8 cellular contexts compared by ENCODE assay signal in genomic region chr14:102140750-102141145, GRCh38. TPM values are rescaled to one million over a fixed set of nuclear protein-coding genes. Genes with fewer than 3 reads are reported as not detected.
DNase-seq lines count a peak whose midpoint lies in the region; ATAC-seq, FAIRE-seq and TF ChIP-seq lines count a peak whose summit lies in the region.

No MANE protein-coding gene starts in this region.

- TF ChIP-seq RAD21 in GM12878 (IDR thresholded peaks at IDR 0.05; ENCODE audit: insufficient read depth, low read depth, low read length): no peak
- no peak for TF ChIP-seq RAD21 in HepG2 (CRISPR knock-in tag; IDR thresholded peaks at IDR 0.05)

- H2AFZ ChIP-seq in GM12878 (ENCODE audit: control insufficient read depth, low read depth, low read length): no peak overlapping the region
- H2AFZ ChIP-seq in HepG2 (ENCODE audit: low read length): no peak overlapping the region

- DNase-seq in activated T-cell treated with anti-CD3 and anti-CD28 coated beads, Interleukin-2, amount 50 U/mL, for 24 hours: no peak
- no peak for DNase-seq in activated T-cell treated with anti-CD3 and anti-CD28 coated beads, Interleukin-2, amount 50 U/mL, for 1 hour
- DNase-seq in GM12878 (ENCODE audit: low read depth, low spot score): no peak
- DNase-seq in HepG2 (ENCODE audit: low spot score): no peak
- no peak for DNase-seq in tibial artery
- DNase-seq in 8988T: no peak
- DNase-seq in stimulated activated CD4-positive, alpha-beta T cell treated with anti-CD3 and anti-CD28 coated beads, Interleukin-4, amount 100 ng/mL, for 24 hours: no peak

- H3K79me2 ChIP-seq in GM12878 (ENCODE audit: control insufficient read depth, insufficient read depth, low read length): peaks cover 47% of the 10 kb centered on the region
- peaks cover 56% of the 10 kb centered on the region for H3K79me2 ChIP-seq in HepG2 (ENCODE audit: insufficient read depth, low read length)

- H3K4me3 Mint-ChIP-seq in activated T-cell treated with anti-CD3 and anti-CD28 coated beads, Interleukin-2, amount 50 U/mL, for 24 hours: peak overlapping the region; percentile 98

- POLR2A ChIA-PET in GM12878 (lab: Charles Lee) (interaction anchor here (0.5 kb wide), 1 partner anchor 35 kb away, joined by 4 read pairs; no protein-coding TSS in a partner anchor), HepG2 (lab: Yijun Ruan, JAX) (no interaction called here)

- peaks cover 6% of the 10 kb centered on the region; the same call in 1 of the 2 replicates for H3K4me1 ChIP-seq in GM12878 (ENCODE audit: control insufficient read depth, insufficient read depth, low read length)
- H3K4me1 ChIP-seq in HepG2 (ENCODE audit: insufficient read depth, low read length): peaks cover 15% of the 10 kb centered on the region
- H3K4me1 ChIP-seq in tibial artery: peaks cover 0 to 28% (median 17%) of the 10 kb centered on the region in 4 donors

- no peak for FAIRE-seq in GM12878 (lab: Jason Lieb, UNC)
- no peak for FAIRE-seq in HepG2 (lab: Jason Lieb, UNC)

- CTCF ChIA-PET in GM12878 (lab: Yijun Ruan, JAX) (no interaction called here), HepG2 (lab: Yijun Ruan, JAX; ENCODE audit: low intra/inter-chr PET ratio, low total read pairs) (no interaction called here)

- ATAC-seq in GM12878 (no peak), HepG2 (peak; percentile 11), GM18505 (IDR thresholded peaks at IDR 0.05; ENCODE audit: unreplicated experiment) (no peak)

- no peaks in the 10 kb centered on the region for H3K27me3 ChIP-seq in GM12878 (replicated peaks in 1 of 2; ENCODE audit: control insufficient read depth in 2 of 2, insufficient read depth in 2 of 2, low read length in 1 of 2)
- no peaks in the 10 kb centered on the region; a peak in 1 of 5 replicates for H3K27me3 ChIP-seq in HepG2 (ENCODE audit: control insufficient read depth in 1 of 2, insufficient read depth in 2 of 2, low read length in 2 of 2)
- H3K27me3 ChIP-seq in tibial artery: no peaks in the 10 kb centered on the region

- H3K36me3 Mint-ChIP-seq in activated T-cell treated with anti-CD3 and anti-CD28 coated beads, Interleukin-2, amount 50 U/mL, for 24 hours (ENCODE audit: low read depth): peaks cover 43% of the 10 kb centered on the region

- SMC1A ChIA-PET in GM12878 (lab: Charles Lee; ENCODE audit: uncharacterized antibody, unreplicated experiment): interaction anchor here (0.8 to 1.3 kb wide), 3 partner anchors 41 to 466 kb away, joined by 3 to 5 read pairs (median 5); no protein-coding TSS in a partner anchor

- no peaks in the 10 kb centered on the region; the same call in 1 of the 2 replicates for H4K20me1 ChIP-seq in GM12878 (ENCODE audit: control insufficient read depth, insufficient read depth)
- H4K20me1 ChIP-seq in HepG2 (ENCODE audit: insufficient read depth, low read length): peaks cover 10% of the 10 kb centered on the region; the same call in 1 of the 2 replicates

- peaks cover 34% of the 10 kb centered on the region for H3K4me1 Mint-ChIP-seq in activated T-cell treated with anti-CD3 and anti-CD28 coated beads, Interleukin-2, amount 50 U/mL, for 24 hours (ENCODE audit: low read depth)

- H3K36me3 ChIP-seq in GM12878 (ENCODE audit: control insufficient read depth in 2 of 2, insufficient read depth in 2 of 2, low read length in 1 of 2): peaks cover 0 to 3% of the 10 kb centered on the region in 2 experiments; a peak in 2 of 4 replicates
- peaks cover 4 to 8% of the 10 kb centered on the region in 2 experiments; a peak in 3 of 5 replicates for H3K36me3 ChIP-seq in HepG2 (replicated peaks in 1 of 2; ENCODE audit: control insufficient read depth in 1 of 2, insufficient read depth in 2 of 2, low read length in 2 of 2)
- peaks cover 0 to 8% (median 0%) of the 10 kb centered on the region in 3 donors for H3K36me3 ChIP-seq in tibial artery

- H3K4me2 ChIP-seq in GM12878 (ENCODE audit: control insufficient read depth, insufficient read depth) (peak overlapping the region; percentile 95), HepG2 (ENCODE audit: low read depth, low read length) (peak overlapping the region; percentile 81)

- BruUV-seq in GM12878 (replicated peaks; lab: Mats Ljungman, UMichigan) (no TSS peak), HepG2 (replicated peaks; lab: Mats Ljungman, UMichigan) (no TSS peak)

- TF ChIP-seq POLR2A in GM12878 (IDR thresholded peaks at IDR 0.05; ENCODE audit: low read depth, low read length): no peak
- TF ChIP-seq POLR2A in HepG2 (IDR thresholded peaks at IDR 0.05; ENCODE audit: insufficient read depth in 1 of 2, low read depth in 2 of 2, low read length in 2 of 2): no peak
- no peak for TF ChIP-seq POLR2A in GM18505 (IDR thresholded peaks at IDR 0.05; ENCODE audit: borderline replicate concordance, extremely low read depth, insufficient read depth, insufficient read length)

- no peaks in the 10 kb centered on the region for H3K9me3 Mint-ChIP-seq in activated T-cell treated with anti-CD3 and anti-CD28 coated beads, Interleukin-2, amount 50 U/mL, for 24 hours

- peak overlapping the region; percentile 92 for H3K9ac ChIP-seq in GM12878 (ENCODE audit: control insufficient read depth, insufficient read depth, low read length)
- H3K9ac ChIP-seq in HepG2 (ENCODE audit: insufficient read depth, low read depth, low read length): peak overlapping the region; percentile 97

- H3K27me3 Mint-ChIP-seq in activated T-cell treated with anti-CD3 and anti-CD28 coated beads, Interleukin-2, amount 50 U/mL, for 24 hours: no peaks in the 10 kb centered on the region

- 23% methylated on average over 9 of the region's 9 CpGs for WGBS in GM12878 (ENCODE audit: insufficient coverage, insufficient replicate concordance, low lambda C conversion rate, missing lambda C conversion rate)
- 3% methylated on average over 9 of the region's 9 CpGs for WGBS in HepG2 (ENCODE audit: low lambda C conversion rate)

- H3K27ac ChIP-seq in GM12878 (ENCODE audit: control insufficient read depth, insufficient read depth): peak overlapping the region; percentile 86; the same call in 1 of the 2 replicates
- H3K27ac ChIP-seq in HepG2 (ENCODE audit: extremely low read length, insufficient read depth, low read length): peak overlapping the region; percentile 78
- peak overlapping the region; percentile 85 to 88 for H3K27ac ChIP-seq in tibial artery

- intact Hi-C loops in GM12878 (cut with micrococcal nuclease; ENCODE audit: unreplicated experiment) (loop anchor here (2.0 kb wide), 1 partner anchor 14 kb away; no protein-coding TSS in a partner anchor), HepG2 (cut with micrococcal nuclease; ENCODE audit: unreplicated experiment) (loop anchor here (5.0 kb wide), 2 partner anchors 67 to 177 kb away; partner anchors contain the start of gene ZNF839), tibial artery (cut with DNase I; ENCODE audit: low total_unique reads) (loop anchor here (10.0 kb wide), 1 partner anchor 174 kb away; the partner anchor contains the start of gene ZNF839)

- in situ Hi-C loops in GM12878 (cut with MboI) (no loop called here), HepG2 (cut with HindIII; ENCODE audit: extremely low pct_ligation_motif_present, low pct_unique_long_range_greater_than_20kb) (no loop called here)

- RAD21 ChIA-PET in GM12878 (lab: Charles Lee; ENCODE audit: unreplicated experiment): no interaction called here

- TF ChIP-seq CTCF in GM12878 (IDR thresholded peaks at IDR 0.05 in 2 of 3, conservative IDR thresholded peaks at IDR 0.05 in 1 of 3; ENCODE audit: control insufficient read depth in 2 of 3, extremely low read depth in 1 of 3, insufficient read depth in 1 of 3, low read depth in 3 of 3, low read length in 3 of 3): no peak
- TF ChIP-seq CTCF in HepG2 (CRISPR knock-in tag; IDR thresholded peaks at IDR 0.05): no peak
- TF ChIP-seq CTCF in tibial artery (IDR thresholded peaks at IDR 0.05): no peak

- peak overlapping the region; percentile 98 for H3K27ac Mint-ChIP-seq in activated T-cell treated with anti-CD3 and anti-CD28 coated beads, Interleukin-2, amount 50 U/mL, for 24 hours

- TF ChIP-seq EP300 in GM12878 (IDR thresholded peaks at IDR 0.05; ENCODE audit: borderline replicate concordance in 1 of 2, control insufficient read depth in 1 of 2, low read depth in 2 of 2, low read length in 2 of 2): no peak
- TF ChIP-seq EP300 in HepG2 (IDR thresholded peaks at IDR 0.05; ENCODE audit: low read depth in 2 of 2, low read length in 2 of 2): no peak
- TF ChIP-seq EP300 in HepG2 (CRISPR knock-in tag; IDR thresholded peaks at IDR 0.05; ENCODE audit: borderline replicate concordance): no peak

- H3K4me3 ChIP-seq in GM12878 (peak overlapping the region; percentile 100), HepG2 (replicated peaks in 1 of 3; ENCODE audit: insufficient read depth in 1 of 3, low read depth in 2 of 3, low read length in 3 of 3) (peak overlapping the region; percentile 95 to 99 (median 99)), tibial artery (peak overlapping the region; percentile 72 to 95)

- H3K9me3 ChIP-seq in GM12878 (replicated peaks; ENCODE audit: control insufficient read depth, insufficient read depth, low read length): no peaks in the 10 kb centered on the region
- H3K9me3 ChIP-seq in HepG2 (ENCODE audit: low read length): no peaks in the 10 kb centered on the region
- H3K9me3 ChIP-seq in tibial artery: no peaks in the 10 kb centered on the region

RNA-seq across cellular contexts. Expression of gene WDR20, which starts 1.1 kb away (rescaled TPM):
- 38.1 and 38.2 TPM in 2 replicates for total RNA-seq in GM12878 (2013; cell fraction: nucleolus; rRNA removed)
- 14.6 and 17.5 TPM in 2 replicates for total RNA-seq in GM12878 (2014; rRNA removed)
- 19.4 and 20.4 TPM in 2 replicates for total RNA-seq in GM12878 (2014; rRNA removed; fragmentation: Illumina TruSeq; extraction: Trizol)
- total RNA-seq in GM12878 (2021): 22.7 and 25.7 TPM in 2 replicates
- polyA plus RNA-seq in GM12878 (2011; ENCODE audit: low read depth): 10.3 TPM
- 17.0 and 18.1 TPM in 2 replicates for polyA plus RNA-seq in GM12878 (2011; rRNA removed)
- 12.8 and 14.7 TPM in 2 replicates for polyA plus RNA-seq in GM12878 (2011; cell fraction: cytosol; rRNA removed)
- polyA plus RNA-seq in GM12878 (2011; cell fraction: nucleus; rRNA removed): 15.5 and 18.0 TPM in 2 replicates
- polyA plus RNA-seq in GM12878 (2012): 10.9 and 14.6 TPM in 2 replicates
- 18.7 and 19.1 TPM in 2 replicates for polyA plus RNA-seq in GM12878 (2014; fragmentation: Illumina TruSeq; extraction: Trizol)
- 10 to 100 TPM in 1 of 2 experiments, 1 to 10 TPM in 1; 9.1 to 13.7 TPM for polyA plus RNA-seq in GM12878 (2014; fragmentation: Nextera tagmentation; extraction: Ambion mirVana)
- polyA plus RNA-seq in GM12878 (2014; rRNA removed): 16.6 and 17.8 TPM in 2 replicates
- polyA plus RNA-seq in GM12878 (2016; fragmentation: Nextera tagmentation; extraction: Ambion mirVana): 10 to 100 TPM; 24.0 to 25.9 TPM
- 28.9 and 31.2 TPM in 2 replicates for polyA minus RNA-seq in GM12878 (2011; rRNA and poly(A)+ RNA removed)
- 9.2 and 11.7 TPM in 2 replicates for polyA minus RNA-seq in GM12878 (2011; cell fraction: cytosol; rRNA and poly(A)+ RNA removed)
- polyA minus RNA-seq in GM12878 (2011; cell fraction: nucleus; rRNA and poly(A)+ RNA removed): 17.2 and 28.2 TPM in 2 replicates
- 23.2 and 30.5 TPM in 2 replicates for total RNA-seq in HepG2 (2016; rRNA removed; fragmentation: Illumina TruSeq; extraction: Trizol)
- total RNA-seq in HepG2 (2016; cell fraction: cytosol; rRNA removed; fragmentation: Illumina TruSeq; extraction: Trizol; ENCODE audit: low read depth): 24.1 and 25.7 TPM in 2 replicates
- 25.8 and 28.7 TPM in 2 replicates for total RNA-seq in HepG2 (2016; cell fraction: insoluble cytoplasmic fraction; rRNA removed; fragmentation: Illumina TruSeq; extraction: Trizol)
- total RNA-seq in HepG2 (2016; cell fraction: membrane; rRNA removed; fragmentation: Illumina TruSeq; extraction: Trizol): 29.7 and 34.1 TPM in 2 replicates
- total RNA-seq in HepG2 (2016; cell fraction: nucleus; rRNA removed; fragmentation: Illumina TruSeq; extraction: Trizol): 22.4 and 24.2 TPM in 2 replicates
- 10.4 and 11.6 TPM in 2 replicates for polyA plus RNA-seq in HepG2 (2011; rRNA removed)
- polyA plus RNA-seq in HepG2 (2011; cell fraction: cytosol; rRNA removed): 9.4 and 10.2 TPM in 2 replicates
- 11.4 and 12.2 TPM in 2 replicates for polyA plus RNA-seq in HepG2 (2011; cell fraction: nucleus; rRNA removed)
- 10.7 and 12.8 TPM in 2 replicates for polyA plus RNA-seq in HepG2 (2012)
- polyA plus RNA-seq in HepG2 (2016; cell fraction: cytosol; fragmentation: Illumina TruSeq; extraction: Trizol; ENCODE audit: low read depth): 3.0 and 3.7 TPM in 2 replicates
- polyA plus RNA-seq in HepG2 (2016; cell fraction: insoluble cytoplasmic fraction; fragmentation: Illumina TruSeq; extraction: Trizol; ENCODE audit: low read depth): 25.3 and 26.3 TPM in 2 replicates
- polyA plus RNA-seq in HepG2 (2016; cell fraction: membrane; fragmentation: Illumina TruSeq; extraction: Trizol; ENCODE audit: low read depth): 7.5 and 8.4 TPM in 2 replicates
- 25.1 and 26.7 TPM in 2 replicates for polyA plus RNA-seq in HepG2 (2016; cell fraction: nucleus; fragmentation: Illumina TruSeq; extraction: Trizol; ENCODE audit: insufficient read depth, low read depth)
- polyA minus RNA-seq in HepG2 (2011; rRNA and poly(A)+ RNA removed; ENCODE audit: low replicate concordance): 27.9 and 31.3 TPM in 2 replicates
- polyA minus RNA-seq in HepG2 (2011; cell fraction: cytosol; rRNA and poly(A)+ RNA removed): 14.9 and 18.5 TPM in 2 replicates
- polyA minus RNA-seq in HepG2 (2011; cell fraction: nucleus; rRNA and poly(A)+ RNA removed): 27.6 and 29.8 TPM in 2 replicates

RNA-seq across cellular contexts. Expression of gene HSP90AA1, which starts 53.9 kb away (rescaled TPM):
- total RNA-seq in GM12878 (2013; cell fraction: nucleolus; rRNA removed): 199 and 205 TPM in 2 replicates
- total RNA-seq in GM12878 (2014; rRNA removed): 338 and 346 TPM in 2 replicates
- total RNA-seq in GM12878 (2014; rRNA removed; fragmentation: Illumina TruSeq; extraction: Trizol): 262 and 271 TPM in 2 replicates
- total RNA-seq in GM12878 (2021): 590 and 599 TPM in 2 replicates
- 318 TPM for polyA plus RNA-seq in GM12878 (2011; ENCODE audit: low read depth)
- polyA plus RNA-seq in GM12878 (2011; rRNA removed): 679 and 903 TPM in 2 replicates
- polyA plus RNA-seq in GM12878 (2011; cell fraction: cytosol; rRNA removed): 242 and 272 TPM in 2 replicates
- polyA plus RNA-seq in GM12878 (2011; cell fraction: nucleus; rRNA removed): 184 and 273 TPM in 2 replicates
- 360 and 494 TPM in 2 replicates for polyA plus RNA-seq in GM12878 (2012)
- polyA plus RNA-seq in GM12878 (2014; fragmentation: Illumina TruSeq; extraction: Trizol): 1,054 and 1,264 TPM in 2 replicates
- polyA plus RNA-seq in GM12878 (2014; fragmentation: Nextera tagmentation; extraction: Ambion mirVana): 100 to 1,000 TPM; 555 to 817 TPM
- polyA plus RNA-seq in GM12878 (2014; rRNA removed): 439 and 489 TPM in 2 replicates
- 1,000 to 10,000 TPM; 1,313 to 1,315 TPM for polyA plus RNA-seq in GM12878 (2016; fragmentation: Nextera tagmentation; extraction: Ambion mirVana)
- polyA minus RNA-seq in GM12878 (2011; rRNA and poly(A)+ RNA removed): 367 and 534 TPM in 2 replicates
- 406 and 527 TPM in 2 replicates for polyA minus RNA-seq in GM12878 (2011; cell fraction: cytosol; rRNA and poly(A)+ RNA removed)
- polyA minus RNA-seq in GM12878 (2011; cell fraction: nucleus; rRNA and poly(A)+ RNA removed): 126 and 179 TPM in 2 replicates
- total RNA-seq in HepG2 (2016; rRNA removed; fragmentation: Illumina TruSeq; extraction: Trizol): 636 and 1,509 TPM in 2 replicates
- total RNA-seq in HepG2 (2016; cell fraction: cytosol; rRNA removed; fragmentation: Illumina TruSeq; extraction: Trizol; ENCODE audit: low read depth): 68.9 and 73.7 TPM in 2 replicates
- 651 and 1,441 TPM in 2 replicates for total RNA-seq in HepG2 (2016; cell fraction: insoluble cytoplasmic fraction; rRNA removed; fragmentation: Illumina TruSeq; extraction: Trizol)
- 133 and 157 TPM in 2 replicates for total RNA-seq in HepG2 (2016; cell fraction: membrane; rRNA removed; fragmentation: Illumina TruSeq; extraction: Trizol)
- total RNA-seq in HepG2 (2016; cell fraction: nucleus; rRNA removed; fragmentation: Illumina TruSeq; extraction: Trizol): 507 and 548 TPM in 2 replicates
- polyA plus RNA-seq in HepG2 (2011; rRNA removed): 205 and 262 TPM in 2 replicates
- polyA plus RNA-seq in HepG2 (2011; cell fraction: cytosol; rRNA removed): 127 and 221 TPM in 2 replicates
- 46.7 and 79.9 TPM in 2 replicates for polyA plus RNA-seq in HepG2 (2011; cell fraction: nucleus; rRNA removed)
- polyA plus RNA-seq in HepG2 (2012): 319 and 504 TPM in 2 replicates
- polyA plus RNA-seq in HepG2 (2016; cell fraction: cytosol; fragmentation: Illumina TruSeq; extraction: Trizol; ENCODE audit: low read depth): 49.1 and 55.8 TPM in 2 replicates
- polyA plus RNA-seq in HepG2 (2016; cell fraction: insoluble cytoplasmic fraction; fragmentation: Illumina TruSeq; extraction: Trizol; ENCODE audit: low read depth): 1,691 and 1,814 TPM in 2 replicates
- polyA plus RNA-seq in HepG2 (2016; cell fraction: membrane; fragmentation: Illumina TruSeq; extraction: Trizol; ENCODE audit: low read depth): 108 and 125 TPM in 2 replicates
- 669 and 675 TPM in 2 replicates for polyA plus RNA-seq in HepG2 (2016; cell fraction: nucleus; fragmentation: Illumina TruSeq; extraction: Trizol; ENCODE audit: insufficient read depth, low read depth)
- polyA minus RNA-seq in HepG2 (2011; rRNA and poly(A)+ RNA removed; ENCODE audit: low replicate concordance): 117 and 458 TPM in 2 replicates
- 494 and 532 TPM in 2 replicates for polyA minus RNA-seq in HepG2 (2011; cell fraction: cytosol; rRNA and poly(A)+ RNA removed)
- polyA minus RNA-seq in HepG2 (2011; cell fraction: nucleus; rRNA and poly(A)+ RNA removed): 134 and 221 TPM in 2 replicates
